Comparison of ENCODE assay signal across 1 cellular context in genomic region chr12:104788848-104789271, GRCh38.
TF ChIP-seq lines count a peak whose summit lies in the region.

No MANE protein-coding gene starts in this region.

TF ChIP-seq in GM23338, 12 proteins besides CTCF, POLR2A, EP300 and RAD21 (continued from another document):
- TF ChIP-seq ZNF462 (CRISPR knock-in tag; IDR thresholded peaks at IDR 0.05) (no peak), POLR2AphosphoS5 (IDR thresholded peaks at IDR 0.05; ENCODE audit: low read depth) (no peak), NANOG (IDR thresholded peaks at IDR 0.05; ENCODE audit: borderline replicate concordance) (no peak), JUNB (IDR thresholded peaks at IDR 0.05; ENCODE audit: unreplicated experiment) (no peak), ETS1 (IDR thresholded peaks at IDR 0.05) (no peak), ZNF331 (CRISPR knock-in tag; IDR thresholded peaks at IDR 0.05; ENCODE audit: low read depth) (no peak), EZH2phosphoT487 (IDR thresholded peaks at IDR 0.05; ENCODE audit: unreplicated experiment) (no peak), CREB1 (CRISPR knock-in tag; IDR thresholded peaks at IDR 0.05; ENCODE audit: low read depth) (no peak), EZH2 (IDR thresholded peaks at IDR 0.05; ENCODE audit: low read depth, unreplicated experiment) (no peak)
